13 cellular contexts compared by ENCODE assay signal in the genomic region with DNA sequence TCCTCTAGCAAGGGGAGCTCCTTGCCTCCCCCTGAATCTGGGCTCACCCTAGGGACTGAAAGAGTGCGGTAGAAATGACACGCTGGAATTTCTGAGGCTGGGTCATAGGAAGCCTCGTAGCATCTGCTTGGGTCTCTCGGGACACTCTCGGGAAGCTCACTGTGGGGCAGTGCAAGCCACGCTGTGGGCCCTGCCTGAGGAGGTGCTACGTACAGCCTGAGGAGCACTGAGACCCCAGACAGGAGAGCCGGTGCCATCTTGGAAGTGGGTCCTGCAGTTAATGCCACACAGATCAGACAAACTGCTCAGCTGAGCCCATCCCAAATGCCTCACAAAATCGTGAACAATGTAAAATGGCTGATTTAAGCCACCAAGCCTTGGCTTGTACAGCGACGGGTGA. TPM values are rescaled to one million over a fixed set of nuclear protein-coding genes. Genes with fewer than 3 reads are reported as not detected.
DNase-seq lines count a peak whose midpoint lies in the region; ATAC-seq and TF ChIP-seq lines count a peak whose summit lies in the region.
"Had no signal": no experiment of that assay in that cellular context is flagged by ENCODE, and none has a peak within 500 bp of the region (broad histone marks: within the 10 kb centered on the region; RNA-seq: fewer than 3 reads in every experiment).

No MANE protein-coding gene starts in this region.

- no peak overlapping the region for H3K18ac ChIP-seq in H9 (ENCODE audit: insufficient read length, low read depth, low read length)

- H2AK5ac ChIP-seq in H9 (ENCODE audit: insufficient read length, low read length), result no peak overlapping the region

- no peak overlapping the region for H3K56ac ChIP-seq in H9 (ENCODE audit: insufficient read length, low read depth, low read length)

- no peak overlapping the region for H4K91ac ChIP-seq in H9 (ENCODE audit: insufficient read length, low read depth, low read length)

- H3K4me3 ChIP-seq in CD8-positive, alpha-beta T cell (ENCODE audit: low read depth, low read length), result no peak overlapping the region
- H3K4me3 ChIP-seq in neural progenitor cell (no peak overlapping the region), testis (no peak overlapping the region)

- peaks cover 8% of the 10 kb centered on the region for H3K36me3 ChIP-seq in CD8-positive, alpha-beta T cell (ENCODE audit: insufficient read depth, low read length)
- H3K36me3 ChIP-seq in neural progenitor cell, result no peaks in the 10 kb centered on the region
- no peaks in the 10 kb centered on the region for H3K36me3 ChIP-seq in testis (ENCODE audit: low read depth, missing control alignments)

- H4K8ac ChIP-seq in H9 (replicated peaks; ENCODE audit: insufficient read length, low read depth, low read length), result no peak overlapping the region

- H3K23me2 ChIP-seq in H9 (ENCODE audit: insufficient read length, low read depth, low read length, poor library complexity, severe bottlenecking), result peaks cover 14% of the 10 kb centered on the region

- H3K36me3 Mint-ChIP-seq in CD8-positive, alpha-beta T cell, result peaks cover 49% of the 10 kb centered on the region
- H3K36me3 Mint-ChIP-seq in H9 (ENCODE audit: insufficient read depth in 1 of 3, low read depth in 3 of 3) (peaks cover 15 to 34% (median 32%) of the 10 kb centered on the region in 3 experiments), neural progenitor cell (peaks cover 13% of the 10 kb centered on the region)
- H3K36me3 Mint-ChIP-seq in activated naive CD4-positive, alpha-beta T cell treated with anti-CD3 and anti-CD28 coated beads, Interleukin-2, amount 50 U/mL, for 72 hours, result peaks cover 29% of the 10 kb centered on the region in 2 donors

- H2BK12ac ChIP-seq in H9 (ENCODE audit: insufficient read length, low read depth, low read length), result no peak overlapping the region

- CTCF ChIA-PET in CD8-positive, alpha-beta T cell (lab: Charles Lee), result no interaction called here

- H3K27ac Mint-ChIP-seq in CD8-positive, alpha-beta T cell, result no peak overlapping the region
- H3K27ac Mint-ChIP-seq in H9 (no peak overlapping the region), neural progenitor cell (no peak overlapping the region)
- peak overlapping the region; percentile 7 to 60 for H3K27ac Mint-ChIP-seq in activated naive CD4-positive, alpha-beta T cell treated with anti-CD3 and anti-CD28 coated beads, Interleukin-2, amount 50 U/mL, for 72 hours

- H3K23ac ChIP-seq in H9 (ENCODE audit: insufficient read length, low read depth, low read length), result no peak overlapping the region

- no peak overlapping the region for H3T11ph ChIP-seq in H9 (ENCODE audit: low read length)

- H3K9me3 Mint-ChIP-seq in CD8-positive, alpha-beta T cell, result no peaks in the 10 kb centered on the region
- H3K9me3 Mint-ChIP-seq in H9 (peaks cover 0 to 3% of the 10 kb centered on the region in 2 experiments; a peak in 1 of 5 replicates), neural progenitor cell (no peaks in the 10 kb centered on the region)
- H3K9me3 Mint-ChIP-seq in activated naive CD4-positive, alpha-beta T cell treated with anti-CD3 and anti-CD28 coated beads, Interleukin-2, amount 50 U/mL, for 72 hours, result no peaks in the 10 kb centered on the region

- intact Hi-C loops in CD8-positive, alpha-beta T cell (cut with DNase I, micrococcal nuclease), result loop anchor here (2.0 to 10.0 kb wide), 7 partner anchors 36 to 1183 kb away; partner anchors contain the start of genes CEP72 (in 1 of the 2) and CLPTM1L (in 1 of the 2)
- intact Hi-C loops in testis (cut with DNase I; ENCODE audit: low total_unique reads), result no loop called here

- WGBS in H9 (ENCODE audit: extremely low coverage, insufficient read length, low lambda C conversion rate), result no CpG with 5 or more reads among the region's 11 CpGs
- 92 to 96% methylated on average over 11 of the region's 11 CpGs for WGBS in testis, 2 donors

- POLR2A ChIA-PET in CD8-positive, alpha-beta T cell (lab: Charles Lee), result no interaction called here

- H3K4me1 Mint-ChIP-seq in CD8-positive, alpha-beta T cell (ENCODE audit: low read depth), result peaks cover 65% of the 10 kb centered on the region
- H3K4me1 Mint-ChIP-seq in H9 (peaks cover 18 to 19% of the 10 kb centered on the region in 2 experiments), neural progenitor cell (peaks cover 17% of the 10 kb centered on the region)

- no peaks in the 10 kb centered on the region for H3K27me3 ChIP-seq in CD8-positive, alpha-beta T cell (ENCODE audit: insufficient read depth, low read length)
- H3K27me3 ChIP-seq in H9 (ENCODE audit: insufficient read depth, low read length), result no peaks in the 10 kb centered on the region
- H3K27me3 ChIP-seq in neural progenitor cell, result no peaks in the 10 kb centered on the region
- H3K27me3 ChIP-seq in testis, result no peaks in the 10 kb centered on the region
- H3K27me3 ChIP-seq: heart left ventricle had no signal

- peaks cover 39% of the 10 kb centered on the region for H3K4me1 ChIP-seq in CD8-positive, alpha-beta T cell (ENCODE audit: insufficient read depth, low read length)
- H3K4me1 ChIP-seq in H9 (ENCODE audit: insufficient read depth, low read length) (no peaks in the 10 kb centered on the region), neural progenitor cell (peaks cover 11% of the 10 kb centered on the region), testis (peaks cover 12% of the 10 kb centered on the region)

- TF ChIP-seq CTCF in CD8-positive, alpha-beta T cell (IDR thresholded peaks at IDR 0.05), result no peak
- TF ChIP-seq CTCF in H9 (conservative IDR thresholded peaks at IDR 0.05) (no peak), neural progenitor cell (IDR thresholded peaks at IDR 0.05) (no peak), testis (IDR thresholded peaks at IDR 0.05) (no peak)

- no peak overlapping the region for H3K27ac ChIP-seq in CD8-positive, alpha-beta T cell (ENCODE audit: low read depth, low read length)
- H3K27ac ChIP-seq in H9 (ENCODE audit: insufficient read length, low read depth, low read length) (no peak overlapping the region), neural progenitor cell (no peak overlapping the region), testis (no peak overlapping the region)
- H3K27ac ChIP-seq: heart left ventricle had no signal

- peaks cover 6% of the 10 kb centered on the region for H3K79me1 ChIP-seq in H9 (ENCODE audit: insufficient read depth, low read depth, low read length, poor library complexity, severe bottlenecking)

- H2BK15ac ChIP-seq in H9 (ENCODE audit: low read depth, low read length), result no peak overlapping the region

- H2AFZ ChIP-seq in H9 (ENCODE audit: low read length) (no peak overlapping the region), neural progenitor cell (replicated peaks) (no peak overlapping the region)

- H3K79me2 ChIP-seq in H9 (ENCODE audit: insufficient read depth, low read length) (peaks cover 4% of the 10 kb centered on the region; the same call in 1 of the 2 replicates), neural progenitor cell (ENCODE audit: low read depth) (peaks cover 39% of the 10 kb centered on the region)

- peaks cover 12% of the 10 kb centered on the region for H3F3A ChIP-seq in neural progenitor cell (ENCODE audit: low read depth)

- H2BK20ac ChIP-seq in H9 (ENCODE audit: low read depth, low read length, poor library complexity, severe bottlenecking), result no peak overlapping the region

- H3K27me3 Mint-ChIP-seq in CD8-positive, alpha-beta T cell (ENCODE audit: low read depth), result no peaks in the 10 kb centered on the region
- H3K27me3 Mint-ChIP-seq in H9 (ENCODE audit: low read depth), result no peaks in the 10 kb centered on the region
- peaks cover 6% of the 10 kb centered on the region for H3K27me3 Mint-ChIP-seq in neural progenitor cell (ENCODE audit: insufficient read depth, low read depth)

- no peak overlapping the region for H3K4ac ChIP-seq in H9 (ENCODE audit: low read depth, low read length)

- DNase-seq in CD8-positive, alpha-beta T cell, result no peak
- DNase-seq in H9 (no peak), neural progenitor cell (ENCODE audit: low spot score) (no peak), testis (no peak)
- peak in 1 of 2 donors; percentile 45 for DNase-seq in activated naive CD4-positive, alpha-beta T cell treated with anti-CD3 and anti-CD28 coated beads, Interleukin-2, amount 50 U/mL, for 72 hours (ENCODE audit: low spot score in 2 of 2)
- DNase-seq: Calu3, heart left ventricle, KG1, NCI-H187, NCI-H748 treated with DMSO at 0.1 percent for 48 hours, SHP77 had no signal

- no peak overlapping the region for H2BK120ac ChIP-seq in H9 (ENCODE audit: low read depth, low read length, poor library complexity, severe bottlenecking)

- TF ChIP-seq POLR2A in testis (IDR thresholded peaks at IDR 0.05), result no peak

- H3K9me3 ChIP-seq in CD8-positive, alpha-beta T cell (ENCODE audit: low read length), result no peaks in the 10 kb centered on the region
- H3K9me3 ChIP-seq in H9 (ENCODE audit: control insufficient read depth, low read depth, low read length) (no peaks in the 10 kb centered on the region), neural progenitor cell (ENCODE audit: low read depth) (no peaks in the 10 kb centered on the region), testis (no peaks in the 10 kb centered on the region)
- H3K9me3 ChIP-seq: heart left ventricle had no signal

- H3K4me3 Mint-ChIP-seq in CD8-positive, alpha-beta T cell, result peak overlapping the region; percentile 35
- peak overlapping the region; percentile 39 to 63; a peak in 3 of 5 replicates for H3K4me3 Mint-ChIP-seq in H9
- peak overlapping the region; percentile 97 for H3K4me3 Mint-ChIP-seq in neural progenitor cell

- H3K14ac ChIP-seq in H9 (ENCODE audit: insufficient read depth, low read length), result no peak overlapping the region

- no peak for ATAC-seq in CD8-positive, alpha-beta T cell
- ATAC-seq in activated naive CD4-positive, alpha-beta T cell treated with anti-CD3 and anti-CD28 coated beads, Interleukin-2, amount 50 U/mL, for 72 hours, result no peak
- ATAC-seq in GM18868 (IDR thresholded peaks at IDR 0.05; ENCODE audit: unreplicated experiment) (no peak), GM21526 (IDR thresholded peaks at IDR 0.05; ENCODE audit: low FRiP score, unreplicated experiment) (no peak)
- ATAC-seq: heart left ventricle had no signal

- no peak overlapping the region for H2BK5ac ChIP-seq in H9 (ENCODE audit: insufficient read length, low read length)

- H4K5ac ChIP-seq in H9 (ENCODE audit: insufficient read length, low read depth, low read length), result no peak overlapping the region

- H4K20me1 ChIP-seq in H9 (ENCODE audit: control insufficient read depth, insufficient read depth, insufficient read length) (no peaks in the 10 kb centered on the region), neural progenitor cell (ENCODE audit: low read depth) (peaks cover 7% of the 10 kb centered on the region)

- H3K4me2 ChIP-seq in H9 (ENCODE audit: insufficient read depth, insufficient read length, low read length) (no peak overlapping the region), neural progenitor cell (no peak overlapping the region)

- H3K9ac ChIP-seq in H9 (ENCODE audit: extremely low read depth, insufficient read length, low read length) (no peak overlapping the region), neural progenitor cell (no peak overlapping the region)

RNA-seq across cellular contexts. Expression of gene MRPL36, which starts 1.8 kb away (rescaled TPM):
- 10 to 100 TPM; 11.6 to 12.7 TPM for total RNA-seq in CD8-positive, alpha-beta T cell
- 67.3 and 68.9 TPM in 2 replicates for total RNA-seq in H9 (2021)
- 10 to 100 TPM; 60.4 to 69.6 TPM for total RNA-seq in activated naive CD4-positive, alpha-beta T cell treated with anti-CD3 and anti-CD28 coated beads, Interleukin-2, amount 50 U/mL, for 72 hours
- 22.2 and 30.2 TPM in 2 replicates for total RNA-seq in neural progenitor cell (ENCODE audit: low replicate concordance)
- 100 to 1,000 TPM in 1 of 2 donors, 10 to 100 TPM in 1; 60.8 to 101 TPM for total RNA-seq in testis
- polyA plus RNA-seq in testis (ENCODE audit: insufficient read depth, low read depth, low replicate concordance), result 164 TPM

RNA-seq across cellular contexts. Expression of gene NDUFS6, which starts 3.4 kb away (rescaled TPM):
- 10 to 100 TPM; 16.5 to 19.8 TPM for total RNA-seq in CD8-positive, alpha-beta T cell
- 62.5 and 63.7 TPM in 2 replicates for total RNA-seq in H9 (2021)
- 10 to 100 TPM; 32.3 to 32.6 TPM for total RNA-seq in activated naive CD4-positive, alpha-beta T cell treated with anti-CD3 and anti-CD28 coated beads, Interleukin-2, amount 50 U/mL, for 72 hours
- total RNA-seq in neural progenitor cell (ENCODE audit: low replicate concordance), result 54.2 TPM in 2 replicates
- 10 to 100 TPM; 54.9 to 58.7 TPM for total RNA-seq in testis
- polyA plus RNA-seq in testis (ENCODE audit: insufficient read depth, low read depth, low replicate concordance), result 59.3 TPM

Comparison
In these comparisons a context has a peak if more than half of its experiments do, and no peak if none do; other contexts are left out.
1. H3K27ac Mint-ChIP-seq: peak in activated naive CD4-positive, alpha-beta T cell treated with anti-CD3 and anti-CD28 coated beads, Interleukin-2, amount 50 U/mL, for 72 hours (2 of 2); none in CD8-positive, alpha-beta T cell (single experiment), H9 (0 of 3) and neural progenitor cell (single experiment).
2. H3K4me3 Mint-ChIP-seq: peak in every context shown above with its lines; median percentile 97 in neural progenitor cell; 51 in H9; 35 in CD8-positive, alpha-beta T cell.